Comparison of ENCODE assay signal across 9 cellular contexts in the genomic region with DNA sequence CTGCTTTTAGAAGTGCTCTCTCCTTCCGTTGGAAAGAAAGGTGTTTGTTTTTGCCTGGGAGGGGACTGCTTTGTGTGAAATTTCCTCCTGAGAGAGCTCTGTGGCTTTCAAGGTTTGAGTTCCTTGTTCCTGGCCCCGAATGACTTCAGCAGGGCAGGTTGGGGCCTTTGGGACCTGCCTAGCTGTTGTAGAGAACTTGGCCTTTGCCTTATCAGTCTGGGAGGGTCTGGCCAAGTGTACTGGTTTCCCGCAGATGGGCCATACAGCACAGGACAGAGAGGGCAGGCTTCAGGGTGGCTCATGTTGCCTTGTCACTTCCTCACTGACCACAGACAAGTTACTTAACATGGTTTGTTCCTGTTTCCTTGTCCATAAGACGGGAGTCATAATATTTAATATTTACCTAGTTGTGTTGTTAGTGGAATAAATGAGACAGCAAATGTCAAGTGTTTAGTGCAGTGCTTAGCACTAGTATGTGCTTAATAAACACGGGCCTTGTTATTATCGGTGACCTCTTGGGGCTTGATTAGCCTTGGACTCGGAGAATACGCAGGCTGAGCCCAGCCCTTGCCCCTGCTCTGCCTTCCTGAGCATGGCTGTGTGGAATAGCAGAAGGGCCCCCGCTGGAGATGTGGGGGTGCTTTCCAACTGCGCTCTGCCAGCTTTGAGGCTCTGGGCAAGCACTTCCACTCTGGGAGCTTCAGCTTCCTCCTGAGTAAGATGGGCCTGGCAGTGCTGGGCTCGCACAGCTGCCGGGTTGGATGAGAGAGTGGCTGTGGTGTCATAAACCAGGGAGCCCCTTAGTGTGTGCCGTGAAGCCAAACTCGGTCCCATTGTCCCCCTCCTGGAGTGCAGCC. TPM values are rescaled to one million over a fixed set of nuclear protein-coding genes. Genes with fewer than 3 reads are reported as not detected.
DNase-seq lines count a peak whose midpoint lies in the region; ATAC-seq, FAIRE-seq and TF ChIP-seq lines count a peak whose summit lies in the region.
"Had no signal": no experiment of that assay in that cellular context is flagged by ENCODE, and none has a peak within 500 bp of the region (broad histone marks: within the 10 kb centered on the region; RNA-seq: fewer than 3 reads in every experiment).

No MANE protein-coding gene starts in this region.

- no peaks in the 10 kb centered on the region for H3K9me1 ChIP-seq in K562 (ENCODE audit: control insufficient read depth, insufficient read depth, low read length)

- peaks cover 27 to 69% of the 10 kb centered on the region in 2 experiments for H3K4me1 ChIP-seq in K562 (replicated peaks in 1 of 2; ENCODE audit: control insufficient read depth in 2 of 2, insufficient read depth in 2 of 2, low read length in 2 of 2)
- H3K4me1 ChIP-seq in lung (ENCODE audit: control insufficient read depth in 2 of 2, insufficient read depth in 2 of 2, low read length in 2 of 2) = peaks cover 0 to 7% of the 10 kb centered on the region in 2 donors

- TF ChIP-seq POLR2A in K562 (conservative IDR thresholded peaks at IDR 0.05) = no peak

- peak overlapping the region; percentile 35 for H2AFZ ChIP-seq in K562 (ENCODE audit: low read depth, low read length)

- no peaks in the 10 kb centered on the region for H4K20me1 ChIP-seq in K562 (replicated peaks; ENCODE audit: control insufficient read depth, insufficient read depth, low read length)

- H3K36me3 ChIP-seq in K562 (ENCODE audit: control insufficient read depth, insufficient read depth, low read length) (peaks cover 67% of the 10 kb centered on the region; the same call in 2 of the 3 replicates), lung (ENCODE audit: control insufficient read depth in 2 of 2, insufficient read depth in 2 of 2, low read length in 2 of 2) (peaks cover 15 to 35% of the 10 kb centered on the region in 2 donors)

- intact Hi-C loops in activated CD4-positive, alpha-beta T cell treated with anti-CD3 and anti-CD28 coated beads, Interleukin-2, amount 10 ng/mL, durations not matched to agents 24 days and 14 days (cut with micrococcal nuclease) = no loop called here
- intact Hi-C loops in K562 (cut with micrococcal nuclease) = no loop called here

- no TSS peak for BruUV-seq in K562 (replicated peaks; lab: Mats Ljungman, UMichigan)

- peak overlapping the region; percentile 69 for H3K27ac Mint-ChIP-seq in activated CD4-positive, alpha-beta T cell treated with anti-CD3 and anti-CD28 coated beads, Interleukin-2, amount 10 ng/mL, durations not matched to agents 24 days and 14 days

- TF ChIP-seq EP300 in K562 (IDR thresholded peaks at IDR 0.05; ENCODE audit: low read length) = peak; percentile 55; the same call in 1 of the 2 replicates

- TF ChIP-seq CTCF in K562 (IDR thresholded peaks at IDR 0.05 in 2 of 3, conservative IDR thresholded peaks at IDR 0.05 in 1 of 3; ENCODE audit: insufficient read depth in 2 of 3, low read depth in 1 of 3, low read length in 3 of 3) = no peak; a peak in 1 of 6 replicates
- no peak for TF ChIP-seq CTCF in lung (IDR thresholded peaks at IDR 0.05; ENCODE audit: control extremely low read depth, extremely low read depth)

- H3K27me3 Mint-ChIP-seq in activated CD4-positive, alpha-beta T cell treated with anti-CD3 and anti-CD28 coated beads, Interleukin-2, amount 10 ng/mL, durations not matched to agents 24 days and 14 days = no peaks in the 10 kb centered on the region

- no peak for DNase-seq in activated CD4-positive, alpha-beta T cell treated with anti-CD3 and anti-CD28 coated beads, Interleukin-2, amount 10 ng/mL, durations not matched to agents 24 days and 14 days
- no peak for DNase-seq in activated CD4-positive, alpha-beta T cell treated with anti-CD3 and anti-CD28 coated beads, Interleukin-2, amount 50 U/mL, for 1 hour
- DNase-seq in K562 (ENCODE audit: extremely low read depth in 1 of 4, low spot score in 3 of 4) (peak; percentile 51 to 87 (median 68)), lung (ENCODE audit: low spot score) (peak; percentile 84), RPMI8226 (no peak)
- DNase-seq in stimulated activated naive CD4-positive, alpha-beta T cell treated with Interleukin-2 at 50 U/mL for 16 hours (lab: John Stamatoyannopoulos, UW) = no peak

- H3K36me3 Mint-ChIP-seq in activated CD4-positive, alpha-beta T cell treated with anti-CD3 and anti-CD28 coated beads, Interleukin-2, amount 10 ng/mL, durations not matched to agents 24 days and 14 days (ENCODE audit: low read depth) = peaks cover 36% of the 10 kb centered on the region

- H3K9me3 Mint-ChIP-seq in activated CD4-positive, alpha-beta T cell treated with anti-CD3 and anti-CD28 coated beads, Interleukin-2, amount 10 ng/mL, durations not matched to agents 24 days and 14 days = no peaks in the 10 kb centered on the region

- no peaks in the 10 kb centered on the region for H3K9me3 ChIP-seq in K562 (replicated peaks; ENCODE audit: control insufficient read depth, insufficient read depth, low read depth, low read length)
- H3K9me3 ChIP-seq in lung (ENCODE audit: control insufficient read depth in 2 of 2, insufficient read depth in 1 of 2, low read length in 1 of 2) = no peaks in the 10 kb centered on the region

- no peaks in the 10 kb centered on the region for H3K79me2 ChIP-seq in K562 (ENCODE audit: control insufficient read depth, insufficient read depth, low read length)

- CTCF ChIA-PET in K562 (lab: Yijun Ruan, JAX; ENCODE audit: low intra/inter-chr PET ratio) = no interaction called here

- 45% methylated on average over 14 of the region's 14 CpGs for WGBS in K562 (ENCODE audit: insufficient coverage, low coverage, missing lambda C conversion rate)
- WGBS in lung, 2 donors = 22 to 40% methylated on average over 14 of the region's 14 CpGs

- H3K27me3 ChIP-seq in K562 (ENCODE audit: control insufficient read depth in 2 of 2, insufficient read depth in 2 of 2, low read length in 2 of 2) = no peaks in the 10 kb centered on the region
- H3K27me3 ChIP-seq in lung (ENCODE audit: control insufficient read depth, insufficient read depth) = no peaks in the 10 kb centered on the region

- no peak overlapping the region for H3K4me3 ChIP-seq in K562
- no peak overlapping the region for H3K4me3 ChIP-seq in lung

- POLR2A ChIA-PET in K562 (lab: Yijun Ruan, JAX) = interaction anchor here (0.8 to 5.0 kb wide), 10 partner anchors 8 to 51 kb away, joined by 3 to 44 read pairs (median 4); a partner anchor contains a TSS

- in situ Hi-C loops in K562 (cut with MboI) = no loop called here

- peak overlapping the region; percentile 39; the same call in 1 of the 2 replicates for H3K4me2 ChIP-seq in K562 (ENCODE audit: insufficient read depth, low read length)

- H3K4me1 Mint-ChIP-seq in activated CD4-positive, alpha-beta T cell treated with anti-CD3 and anti-CD28 coated beads, Interleukin-2, amount 10 ng/mL, durations not matched to agents 24 days and 14 days = peaks cover 6% of the 10 kb centered on the region

- no peak overlapping the region for H3K4me3 Mint-ChIP-seq in activated CD4-positive, alpha-beta T cell treated with anti-CD3 and anti-CD28 coated beads, Interleukin-2, amount 10 ng/mL, durations not matched to agents 24 days and 14 days

- peak overlapping the region; percentile 63 to 87 for H3K9ac ChIP-seq in K562 (ENCODE audit: insufficient read depth in 1 of 2, low read depth in 2 of 2, low read length in 2 of 2)

- FAIRE-seq in K562 (lab: Jason Lieb, UNC) = peak; percentile 99

- peak in 1 of 2 experiments; percentile 30; a peak in 1 of 4 replicates for TF ChIP-seq RAD21 in K562 (CRISPR knock-in tag; conservative IDR thresholded peaks at IDR 0.05 in 1 of 2, IDR thresholded peaks at IDR 0.05 in 1 of 2)

- peak; percentile 88 for ATAC-seq in K562
- peak; percentile 63 for ATAC-seq in lung (ENCODE audit: insufficient read depth, low FRiP score)
- ATAC-seq in HG02610 (IDR thresholded peaks at IDR 0.05; ENCODE audit: unreplicated experiment) = no peak

- H3K27ac ChIP-seq in K562 (ENCODE audit: extremely low read depth, low read depth, low read length) (peak overlapping the region; percentile 90), lung (ENCODE audit: low read depth in 1 of 2, low read length in 1 of 2) (peak overlapping the region; percentile 28 to 94), temporal lobe (ENCODE audit: low read depth, low read length) (peak overlapping the region; percentile 36)

RNA-seq across cellular contexts. Expression of a gene that starts 6.6 kb away (rescaled TPM):
- total RNA-seq in activated CD4-positive, alpha-beta T cell treated with anti-CD3 and anti-CD28 coated beads, Interleukin-2, amount 10 ng/mL, durations not matched to agents 24 days and 14 days = not detected in 2 replicates
- total RNA-seq in K562 (2011; cell fraction: chromatin; rRNA removed; ENCODE audit: low replicate concordance) = 0.95 and 3.2 TPM in 2 replicates
- 3.7 and 4.5 TPM in 2 replicates for total RNA-seq in K562 (2011; cell fraction: nucleolus; rRNA removed)
- total RNA-seq in K562 (2011; cell fraction: nucleoplasm; rRNA removed) = 3.0 and 4.4 TPM in 2 replicates
- total RNA-seq in K562 (2014; rRNA removed) = 1.7 and 2.4 TPM in 2 replicates
- 0.32 and 0.69 TPM in 2 replicates for total RNA-seq in K562 (2014; rRNA removed; fragmentation: Illumina TruSeq; extraction: Trizol)
- 0.72 and 0.83 TPM in 2 replicates for total RNA-seq in K562 (2015; rRNA removed; fragmentation: Illumina TruSeq; extraction: Trizol)
- 3.0 and 3.9 TPM in 2 replicates for total RNA-seq in K562 (2021)
- 0.77 and 7.6 TPM in 2 replicates for polyA plus RNA-seq in K562 (2011; rRNA removed)
- polyA plus RNA-seq in K562 (2011; cell fraction: cytosol; rRNA removed) = 5.3 and 9.1 TPM in 2 replicates
- 2.3 and 8.3 TPM in 2 replicates for polyA plus RNA-seq in K562 (2011; cell fraction: nucleus; rRNA removed)
- polyA plus RNA-seq in K562 (2012) = 2.0 and 21.4 TPM in 2 replicates
- 2.7 and 4.5 TPM in 2 replicates for polyA plus RNA-seq in K562 (2014; fragmentation: Illumina TruSeq; extraction: Trizol)
- polyA plus RNA-seq in K562 (2014; fragmentation: Nextera tagmentation; extraction: Ambion mirVana) = under 1 TPM in 1 of 2 experiments, not detected in 1; 0.25 TPM
- 3.1 and 6.3 TPM in 2 replicates for polyA plus RNA-seq in K562 (2014; rRNA removed)
- 0.60 and 1.4 TPM in 2 replicates for polyA minus RNA-seq in K562 (2011; rRNA and poly(A)+ RNA removed)
- polyA minus RNA-seq in K562 (2011; cell fraction: cytosol; rRNA and poly(A)+ RNA removed) = 2.3 and 4.6 TPM in 2 replicates
- 0.40 and 3.3 TPM in 2 replicates for polyA minus RNA-seq in K562 (2011; cell fraction: nucleus; rRNA and poly(A)+ RNA removed)
- 100 to 1,000 TPM in 1 of 2 donors, 10 to 100 TPM in 1; 84.4 to 127 TPM for total RNA-seq in lung
- polyA plus RNA-seq in lung = 10 to 100 TPM; 83.2 to 95.3 TPM
- not detected for total RNA-seq in temporal lobe
- polyA plus RNA-seq: AG04450 had no signal

RNA-seq across cellular contexts. Expression of a gene that starts 11.5 kb away (rescaled TPM):
- total RNA-seq in activated CD4-positive, alpha-beta T cell treated with anti-CD3 and anti-CD28 coated beads, Interleukin-2, amount 10 ng/mL, durations not matched to agents 24 days and 14 days = 56.9 and 63.3 TPM in 2 replicates
- total RNA-seq in K562 (2011; cell fraction: chromatin; rRNA removed; ENCODE audit: low replicate concordance) = 101 and 172 TPM in 2 replicates
- 101 and 113 TPM in 2 replicates for total RNA-seq in K562 (2011; cell fraction: nucleolus; rRNA removed)
- 112 and 119 TPM in 2 replicates for total RNA-seq in K562 (2011; cell fraction: nucleoplasm; rRNA removed)
- 76.4 and 79.5 TPM in 2 replicates for total RNA-seq in K562 (2014; rRNA removed)
- 55.2 and 58.0 TPM in 2 replicates for total RNA-seq in K562 (2014; rRNA removed; fragmentation: Illumina TruSeq; extraction: Trizol)
- total RNA-seq in K562 (2015; rRNA removed; fragmentation: Illumina TruSeq; extraction: Trizol) = 64.7 and 70.0 TPM in 2 replicates
- total RNA-seq in K562 (2021) = 78.8 and 85.4 TPM in 2 replicates
- 97.8 and 98.5 TPM in 2 replicates for polyA plus RNA-seq in K562 (2011; rRNA removed)
- polyA plus RNA-seq in K562 (2011; cell fraction: cytosol; rRNA removed) = 95.2 and 96.8 TPM in 2 replicates
- 146 and 150 TPM in 2 replicates for polyA plus RNA-seq in K562 (2011; cell fraction: nucleus; rRNA removed)
- polyA plus RNA-seq in K562 (2012) = 51.8 and 72.0 TPM in 2 replicates
- 77.7 and 80.0 TPM in 2 replicates for polyA plus RNA-seq in K562 (2014; fragmentation: Illumina TruSeq; extraction: Trizol)
- 10 to 100 TPM; 10.0 to 12.3 TPM for polyA plus RNA-seq in K562 (2014; fragmentation: Nextera tagmentation; extraction: Ambion mirVana)
- polyA plus RNA-seq in K562 (2014; rRNA removed) = 85.8 and 92.9 TPM in 2 replicates
- polyA minus RNA-seq in K562 (2011; rRNA and poly(A)+ RNA removed) = 65.0 and 72.0 TPM in 2 replicates
- 35.7 and 42.9 TPM in 2 replicates for polyA minus RNA-seq in K562 (2011; cell fraction: cytosol; rRNA and poly(A)+ RNA removed)
- 26.0 and 35.5 TPM in 2 replicates for polyA minus RNA-seq in K562 (2011; cell fraction: nucleus; rRNA and poly(A)+ RNA removed)
- 10 to 100 TPM; 53.0 to 68.2 TPM for total RNA-seq in lung
- polyA plus RNA-seq in lung = 10 to 100 TPM; 53.5 to 73.2 TPM
- 25.6 TPM for total RNA-seq in temporal lobe

RNA-seq across cellular contexts. Expression of a gene that starts 20.8 kb away (rescaled TPM):
- total RNA-seq in activated CD4-positive, alpha-beta T cell treated with anti-CD3 and anti-CD28 coated beads, Interleukin-2, amount 10 ng/mL, durations not matched to agents 24 days and 14 days = 44.3 and 44.9 TPM in 2 replicates
- 17.8 and 57.4 TPM in 2 replicates for total RNA-seq in K562 (2011; cell fraction: chromatin; rRNA removed; ENCODE audit: low replicate concordance)
- total RNA-seq in K562 (2011; cell fraction: nucleolus; rRNA removed) = 36.7 and 44.2 TPM in 2 replicates
- 21.8 and 24.5 TPM in 2 replicates for total RNA-seq in K562 (2011; cell fraction: nucleoplasm; rRNA removed)
- 29.1 and 36.4 TPM in 2 replicates for total RNA-seq in K562 (2014; rRNA removed)
- 6.0 and 9.0 TPM in 2 replicates for total RNA-seq in K562 (2014; rRNA removed; fragmentation: Illumina TruSeq; extraction: Trizol)
- 10.8 and 11.7 TPM in 2 replicates for total RNA-seq in K562 (2015; rRNA removed; fragmentation: Illumina TruSeq; extraction: Trizol)
- total RNA-seq in K562 (2021) = 33.1 and 34.8 TPM in 2 replicates
- polyA plus RNA-seq in K562 (2011; rRNA removed) = 13.1 and 23.5 TPM in 2 replicates
- 16.2 and 36.5 TPM in 2 replicates for polyA plus RNA-seq in K562 (2011; cell fraction: cytosol; rRNA removed)
- 62.9 and 85.4 TPM in 2 replicates for polyA plus RNA-seq in K562 (2011; cell fraction: nucleus; rRNA removed)
- 24.6 and 34.3 TPM in 2 replicates for polyA plus RNA-seq in K562 (2012)
- 22.4 and 29.2 TPM in 2 replicates for polyA plus RNA-seq in K562 (2014; fragmentation: Illumina TruSeq; extraction: Trizol)
- 1 to 10 TPM in 1 of 2 experiments, under 1 TPM in 1; 0.58 to 1.5 TPM for polyA plus RNA-seq in K562 (2014; fragmentation: Nextera tagmentation; extraction: Ambion mirVana)
- polyA plus RNA-seq in K562 (2014; rRNA removed) = 25.1 and 27.1 TPM in 2 replicates
- 9.3 and 10.0 TPM in 2 replicates for polyA minus RNA-seq in K562 (2011; rRNA and poly(A)+ RNA removed)
- polyA minus RNA-seq in K562 (2011; cell fraction: cytosol; rRNA and poly(A)+ RNA removed) = 16.1 and 18.6 TPM in 2 replicates
- polyA minus RNA-seq in K562 (2011; cell fraction: nucleus; rRNA and poly(A)+ RNA removed) = 29.1 and 36.5 TPM in 2 replicates
- 10 to 100 TPM; 20.3 to 47.6 TPM for total RNA-seq in lung
- 10 to 100 TPM; 16.2 to 61.8 TPM for polyA plus RNA-seq in lung
- 11.1 TPM for total RNA-seq in temporal lobe

RNA-seq across cellular contexts. Expression of a gene that starts 20.9 kb away (rescaled TPM):
- total RNA-seq in activated CD4-positive, alpha-beta T cell treated with anti-CD3 and anti-CD28 coated beads, Interleukin-2, amount 10 ng/mL, durations not matched to agents 24 days and 14 days = 0.33 and 0.59 TPM in 2 replicates
- 1.1 TPM in 1 of 2 replicates, not detected in the other for total RNA-seq in K562 (2011; cell fraction: chromatin; rRNA removed; ENCODE audit: low replicate concordance)
- 0.67 and 0.92 TPM in 2 replicates for total RNA-seq in K562 (2011; cell fraction: nucleolus; rRNA removed)
- 0.44 TPM in 1 of 2 replicates, not detected in the other for total RNA-seq in K562 (2011; cell fraction: nucleoplasm; rRNA removed)
- total RNA-seq in K562 (2014; rRNA removed) (0.82 and 1.2 TPM in 2 replicates), K562 (2014; rRNA removed; fragmentation: Illumina TruSeq; extraction: Trizol) (0.38 TPM in 1 of 2 replicates, not detected in the other), K562 (2015; rRNA removed; fragmentation: Illumina TruSeq; extraction: Trizol) (0.36 and 0.68 TPM in 2 replicates), K562 (2021) (0.56 and 1.1 TPM in 2 replicates), lung (1 to 10 TPM in 1 of 2 donors, under 1 TPM in 1; 0.43 to 4.2 TPM), temporal lobe (0.49 TPM)
- polyA plus RNA-seq in K562 (2011; rRNA removed) (0.54 and 0.85 TPM in 2 replicates), K562 (2014; fragmentation: Illumina TruSeq; extraction: Trizol) (0.57 and 0.68 TPM in 2 replicates), K562 (2014; fragmentation: Nextera tagmentation; extraction: Ambion mirVana) (under 1 TPM in 1 of 2 experiments, not detected in 1; 0.22 TPM), K562 (2014; rRNA removed) (0.09 and 0.45 TPM in 2 replicates), lung (1 to 10 TPM; 2.6 to 3.6 TPM)
- 1.4 and 2.6 TPM in 2 replicates for polyA plus RNA-seq in K562 (2011; cell fraction: cytosol; rRNA removed)
- 1.1 and 1.4 TPM in 2 replicates for polyA plus RNA-seq in K562 (2011; cell fraction: nucleus; rRNA removed)
- polyA plus RNA-seq in K562 (2012) = 0.33 and 0.65 TPM in 2 replicates
- 0.46 and 0.72 TPM in 2 replicates for polyA minus RNA-seq in K562 (2011; rRNA and poly(A)+ RNA removed)
- 0.95 and 1.4 TPM in 2 replicates for polyA minus RNA-seq in K562 (2011; cell fraction: cytosol; rRNA and poly(A)+ RNA removed)
- polyA minus RNA-seq in K562 (2011; cell fraction: nucleus; rRNA and poly(A)+ RNA removed) = 0.67 and 0.78 TPM in 2 replicates

RNA-seq across cellular contexts. Expression of a gene that starts 34.3 kb away (rescaled TPM):
- total RNA-seq in activated CD4-positive, alpha-beta T cell treated with anti-CD3 and anti-CD28 coated beads, Interleukin-2, amount 10 ng/mL, durations not matched to agents 24 days and 14 days = 56.2 and 59.1 TPM in 2 replicates
- 51.0 and 124 TPM in 2 replicates for total RNA-seq in K562 (2011; cell fraction: chromatin; rRNA removed; ENCODE audit: low replicate concordance)
- total RNA-seq in K562 (2011; cell fraction: nucleolus; rRNA removed) = 125 and 158 TPM in 2 replicates
- total RNA-seq in K562 (2011; cell fraction: nucleoplasm; rRNA removed) = 125 and 133 TPM in 2 replicates
- total RNA-seq in K562 (2014; rRNA removed) = 68.1 and 83.3 TPM in 2 replicates
- 28.8 and 32.1 TPM in 2 replicates for total RNA-seq in K562 (2014; rRNA removed; fragmentation: Illumina TruSeq; extraction: Trizol)
- total RNA-seq in K562 (2015; rRNA removed; fragmentation: Illumina TruSeq; extraction: Trizol) = 36.1 and 37.2 TPM in 2 replicates
- total RNA-seq in K562 (2021) = 62.1 and 66.1 TPM in 2 replicates
- polyA plus RNA-seq in K562 (2011; rRNA removed) = 119 and 164 TPM in 2 replicates
- 399 and 484 TPM in 2 replicates for polyA plus RNA-seq in K562 (2011; cell fraction: cytosol; rRNA removed)
- 102 and 144 TPM in 2 replicates for polyA plus RNA-seq in K562 (2011; cell fraction: nucleus; rRNA removed)
- 97.9 and 107 TPM in 2 replicates for polyA plus RNA-seq in K562 (2012)
- 70.3 and 79.1 TPM in 2 replicates for polyA plus RNA-seq in K562 (2014; fragmentation: Illumina TruSeq; extraction: Trizol)
- 10 to 100 TPM; 30.0 to 47.3 TPM for polyA plus RNA-seq in K562 (2014; fragmentation: Nextera tagmentation; extraction: Ambion mirVana)
- polyA plus RNA-seq in K562 (2014; rRNA removed) = 112 and 121 TPM in 2 replicates
- polyA minus RNA-seq in K562 (2011; rRNA and poly(A)+ RNA removed) = 83.5 and 88.3 TPM in 2 replicates
- polyA minus RNA-seq in K562 (2011; cell fraction: cytosol; rRNA and poly(A)+ RNA removed) = 42.0 and 44.3 TPM in 2 replicates
- 18.0 and 29.5 TPM in 2 replicates for polyA minus RNA-seq in K562 (2011; cell fraction: nucleus; rRNA and poly(A)+ RNA removed)
- 10 to 100 TPM; 49.4 to 74.3 TPM for total RNA-seq in lung
- 100 to 1,000 TPM in 1 of 2 donors, 10 to 100 TPM in 1; 66.8 to 118 TPM for polyA plus RNA-seq in lung
- 25.3 TPM for total RNA-seq in temporal lobe

Comparison
In these comparisons a context has a peak if more than half of its experiments do, and no peak if none do; other contexts are left out.
1. DNase-seq: peak in K562 (4 of 4) and lung (single experiment); none in activated CD4-positive, alpha-beta T cell treated with anti-CD3 and anti-CD28 coated beads, Interleukin-2, amount 10 ng/mL, durations not matched to agents 24 days and 14 days (single experiment), activated CD4-positive, alpha-beta T cell treated with anti-CD3 and anti-CD28 coated beads, Interleukin-2, amount 50 U/mL, for 1 hour (single experiment), RPMI8226 (single experiment) and stimulated activated naive CD4-positive, alpha-beta T cell treated with Interleukin-2 at 50 U/mL for 16 hours (single experiment).
2. H3K27ac ChIP-seq: peak in every context shown above with its lines; median percentile 90 in K562; 61 in lung; 36 in temporal lobe.
3. RNA of a gene that starts 6.6 kb away (total RNA-seq): 84.4 to 127 TPM in lung; 0.32 to 4.5 TPM in K562, not detected in activated CD4-positive, alpha-beta T cell treated with anti-CD3 and anti-CD28 coated beads, Interleukin-2, amount 10 ng/mL, durations not matched to agents 24 days and 14 days and not detected in temporal lobe (single experiment); every median in the first group is over 10 times any median in the second.